8 cellular contexts compared by ENCODE assay signal in genomic region chr4:26885912-26886274, GRCh38. TPM values are rescaled to one million over a fixed set of nuclear protein-coding genes. Genes with fewer than 3 reads are reported as not detected.
DNase-seq lines count a peak whose midpoint lies in the region; ATAC-seq and TF ChIP-seq lines count a peak whose summit lies in the region.

No MANE protein-coding gene starts in this region.

- H3K4me3 ChIP-seq in BE2C (ENCODE audit: low read depth, low read length), result no peak overlapping the region

- no peaks in the 10 kb centered on the region; the same call in 1 of the 2 replicates for H3K4me1 ChIP-seq in BE2C

- no peak for TF ChIP-seq CTCF in BE2C (IDR thresholded peaks at IDR 0.05; ENCODE audit: low read depth, low read length)

- H3K36me3 ChIP-seq in BE2C, result no peaks in the 10 kb centered on the region

- H3K9me3 ChIP-seq in BE2C, result no peaks in the 10 kb centered on the region

- DNase-seq in AML-193 (lab: John Stamatoyannopoulos, UW), result peak; percentile 91 to 96
- peak; percentile 89 for DNase-seq in SIG-M5 treated with dmso at 0.1 percent for 504 hours (lab: John Stamatoyannopoulos, UW; ENCODE audit: unreplicated experiment)
- DNase-seq in medulla oblongata (ENCODE audit: extremely low spot score), result peak; percentile 76
- DNase-seq in AG08396 (ENCODE audit: low spot score), result no peak
- no peak for DNase-seq in NCI-H82 treated with DMSO at 0.1 percent for 48 hours (lab: John Stamatoyannopoulos, UW; ENCODE audit: unreplicated experiment)
- DNase-seq in BE2C, result no peak

- ATAC-seq in GM18861 (IDR thresholded peaks at IDR 0.05; ENCODE audit: unreplicated experiment) (peak; percentile 75), HG02981 (IDR thresholded peaks at IDR 0.05; ENCODE audit: unreplicated experiment) (peak; percentile 87)

- no peaks in the 10 kb centered on the region for H3K27me3 ChIP-seq in BE2C

RNA-seq across cellular contexts. Expression of gene STIM2, which starts 25.3 kb away (rescaled TPM):
- 32.5 TPM for polyA plus RNA-seq in BE2C (2012; ENCODE audit: insufficient read depth, insufficient read length, low read depth)

Comparison
In these comparisons a context has a peak if more than half of its experiments do, and no peak if none do; other contexts are left out.
1. DNase-seq: peak in AML-193 (2 of 2), SIG-M5 treated with dmso at 0.1 percent for 504 hours (single experiment) and medulla oblongata (single experiment); none in AG08396 (single experiment), NCI-H82 treated with DMSO at 0.1 percent for 48 hours (single experiment) and BE2C (single experiment).